19 cellular contexts compared by ENCODE assay signal in the genomic region with DNA sequence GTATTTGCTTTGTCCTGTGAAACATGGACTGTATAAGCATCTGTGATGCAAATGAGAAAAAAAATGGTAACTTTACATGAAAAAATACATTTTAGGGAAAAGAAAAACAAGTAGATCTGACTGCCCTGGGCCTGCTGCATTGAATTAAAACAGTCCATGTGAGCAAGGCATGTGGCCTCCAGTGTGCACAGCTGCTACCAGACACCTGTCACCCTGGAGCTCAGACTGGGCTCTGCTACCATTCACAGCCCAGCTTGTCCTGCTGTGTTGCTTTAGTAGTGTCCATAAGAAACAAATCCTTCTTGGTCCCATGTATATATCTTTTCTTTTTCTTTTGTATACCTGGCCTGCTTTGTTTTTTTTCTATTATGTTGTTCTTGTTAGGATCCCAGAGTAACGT.
DNase-seq lines count a peak whose midpoint lies in the region; ATAC-seq, FAIRE-seq and TF ChIP-seq lines count a peak whose summit lies in the region.
"Had no signal": no experiment of that assay in that cellular context is flagged by ENCODE, and none has a peak within 500 bp of the region (broad histone marks: within the 10 kb centered on the region; RNA-seq: fewer than 3 reads in every experiment).

No MANE protein-coding gene starts in this region.

- intact Hi-C loops in kidney (cut with DNase I) = no loop called here

- H3K27ac ChIP-seq in kidney (ENCODE audit: low read depth in 2 of 2, low read length in 2 of 2) = no peak overlapping the region
- H3K27ac ChIP-seq: hepatocyte, spleen, suprapubic skin had no signal

- no peaks in the 10 kb centered on the region for H3K36me3 ChIP-seq in kidney (ENCODE audit: control insufficient read depth in 1 of 2, insufficient read depth in 2 of 2, low read length in 2 of 2)
- H3K36me3 ChIP-seq: spleen, suprapubic skin had no signal

- no peaks in the 10 kb centered on the region for H3K9me3 ChIP-seq in kidney (ENCODE audit: control insufficient read depth in 1 of 2, low read length in 2 of 2)
- H3K9me3 ChIP-seq: spleen, suprapubic skin had no signal

- no peak for FAIRE-seq in kidney (lab: Jason Lieb, UNC)
- FAIRE-seq: endometrium, G401.6, GM12878, islet of Langerhans, K562 had no signal

- no peak overlapping the region for H3K4me3 ChIP-seq in kidney (ENCODE audit: low read length in 2 of 2)
- H3K4me3 ChIP-seq: GM12878, hepatocyte, K562, spleen, suprapubic skin had no signal

- H3K4me1 Mint-ChIP-seq in glutamatergic neuron (ENCODE audit: low read depth, unreplicated experiment) = peaks cover 31% of the 10 kb centered on the region
- H3K4me1 Mint-ChIP-seq in activated CD8-positive, alpha-beta T cell treated with anti-CD3 and anti-CD28 coated beads, Interleukin-2, amount 10 ng/mL, durations not matched to agents 7 days and 5 days (ENCODE audit: low read depth) = no peaks in the 10 kb centered on the region
- H3K4me1 Mint-ChIP-seq: memory B cell had no signal

- H3K27ac Mint-ChIP-seq in glutamatergic neuron (ENCODE audit: unreplicated experiment) = peak overlapping the region; percentile 87
- H3K27ac Mint-ChIP-seq in activated CD8-positive, alpha-beta T cell treated with anti-CD3 and anti-CD28 coated beads, Interleukin-2, amount 10 ng/mL, durations not matched to agents 7 days and 5 days = no peak overlapping the region
- H3K27ac Mint-ChIP-seq: activated naive CD4-positive, alpha-beta T cell treated with anti-CD3 and anti-CD28 coated beads for 36 hours; CD8-positive, alpha-beta T cell; memory B cell had no signal

- TF ChIP-seq CTCF in glutamatergic neuron (IDR thresholded peaks at IDR 0.05; ENCODE audit: partially characterized antibody, unreplicated experiment) (no peak), kidney (IDR thresholded peaks at IDR 0.05; ENCODE audit: borderline replicate concordance, extremely low read depth, insufficient read depth) (no peak)

- H3K27me3 Mint-ChIP-seq in glutamatergic neuron (ENCODE audit: unreplicated experiment) = peaks cover 6% of the 10 kb centered on the region
- H3K27me3 Mint-ChIP-seq in activated CD8-positive, alpha-beta T cell treated with anti-CD3 and anti-CD28 coated beads, Interleukin-2, amount 10 ng/mL, durations not matched to agents 7 days and 5 days (ENCODE audit: low read depth) = no peaks in the 10 kb centered on the region
- H3K27me3 Mint-ChIP-seq: memory B cell had no signal

- no peaks in the 10 kb centered on the region for H3K36me3 Mint-ChIP-seq in glutamatergic neuron (ENCODE audit: unreplicated experiment)
- no peaks in the 10 kb centered on the region for H3K36me3 Mint-ChIP-seq in activated CD8-positive, alpha-beta T cell treated with anti-CD3 and anti-CD28 coated beads, Interleukin-2, amount 10 ng/mL, durations not matched to agents 7 days and 5 days (ENCODE audit: low read depth)
- H3K36me3 Mint-ChIP-seq: CD8-positive, alpha-beta T cell; memory B cell had no signal

- DNase-seq in DMS153 (lab: John Stamatoyannopoulos, UW) (peak; percentile 51), NCI-H128 (lab: John Stamatoyannopoulos, UW; ENCODE audit: unreplicated experiment) (peak; percentile 20), NCI-H524 (lab: John Stamatoyannopoulos, UW) (peak; percentile 55 to 83), glutamatergic neuron (peak; percentile 77), kidney (no peak), GDM1 (lab: John Stamatoyannopoulos, UW) (no peak)
- no peak for DNase-seq in activated CD8-positive, alpha-beta T cell treated with anti-CD3 and anti-CD28 coated beads, Interleukin-2, amount 10 ng/mL, durations not matched to agents 7 days and 5 days
- DNase-seq: activated naive CD4-positive, alpha-beta T cell treated with anti-CD3 and anti-CD28 coated beads for 36 hours; CD8-positive, alpha-beta T cell; spleen had no signal

- no peak overlapping the region for H3K4me3 Mint-ChIP-seq in glutamatergic neuron (ENCODE audit: unreplicated experiment)
- no peak overlapping the region for H3K4me3 Mint-ChIP-seq in activated CD8-positive, alpha-beta T cell treated with anti-CD3 and anti-CD28 coated beads, Interleukin-2, amount 10 ng/mL, durations not matched to agents 7 days and 5 days
- H3K4me3 Mint-ChIP-seq: activated naive CD4-positive, alpha-beta T cell treated with anti-CD3 and anti-CD28 coated beads for 36 hours; CD8-positive, alpha-beta T cell; memory B cell had no signal

- CTCF ChIA-PET in activated CD8-positive, alpha-beta T cell treated with anti-CD3 and anti-CD28 coated beads, Interleukin-2, amount 10 ng/mL, durations not matched to agents 7 days and 5 days (lab: Charles Lee) = no interaction called here

- ATAC-seq in GM21528 (IDR thresholded peaks at IDR 0.05; ENCODE audit: low FRiP score, unreplicated experiment) = no peak
- no peak for ATAC-seq in activated CD8-positive, alpha-beta T cell treated with anti-CD3 and anti-CD28 coated beads, Interleukin-2, amount 10 ng/mL, durations not matched to agents 7 days and 5 days
- ATAC-seq: CD8-positive, alpha-beta T cell; GM12878; K562 had no signal

- POLR2A ChIA-PET in activated CD8-positive, alpha-beta T cell treated with anti-CD3 and anti-CD28 coated beads, Interleukin-2, amount 10 ng/mL, durations not matched to agents 7 days and 5 days (lab: Charles Lee) = no interaction called here

- H3K4me1 ChIP-seq in kidney (ENCODE audit: control insufficient read depth in 1 of 2, insufficient read depth in 1 of 2, low read depth in 1 of 2, low read length in 2 of 2) = no peaks in the 10 kb centered on the region
- H3K4me1 ChIP-seq: spleen, suprapubic skin had no signal

- H3K9ac ChIP-seq in kidney (ENCODE audit: low read length in 2 of 2) = no peak overlapping the region

- H3K9me3 Mint-ChIP-seq in glutamatergic neuron (ENCODE audit: unreplicated experiment) = peaks cover 8% of the 10 kb centered on the region
- no peaks in the 10 kb centered on the region for H3K9me3 Mint-ChIP-seq in activated CD8-positive, alpha-beta T cell treated with anti-CD3 and anti-CD28 coated beads, Interleukin-2, amount 10 ng/mL, durations not matched to agents 7 days and 5 days (ENCODE audit: insufficient read depth)
- H3K9me3 Mint-ChIP-seq: activated naive CD4-positive, alpha-beta T cell treated with anti-CD3 and anti-CD28 coated beads for 36 hours; memory B cell had no signal

Comparison
In these comparisons a context has a peak if more than half of its experiments do, and no peak if none do; other contexts are left out.
1. DNase-seq: peak in DMS153 (single experiment), NCI-H128 (single experiment), NCI-H524 (2 of 2) and glutamatergic neuron (single experiment); none in kidney (single experiment), activated CD8-positive, alpha-beta T cell treated with anti-CD3 and anti-CD28 coated beads, Interleukin-2, amount 10 ng/mL, durations not matched to agents 7 days and 5 days (single experiment) and GDM1 (single experiment).